8 cellular contexts compared by ENCODE assay signal in the genomic region with DNA sequence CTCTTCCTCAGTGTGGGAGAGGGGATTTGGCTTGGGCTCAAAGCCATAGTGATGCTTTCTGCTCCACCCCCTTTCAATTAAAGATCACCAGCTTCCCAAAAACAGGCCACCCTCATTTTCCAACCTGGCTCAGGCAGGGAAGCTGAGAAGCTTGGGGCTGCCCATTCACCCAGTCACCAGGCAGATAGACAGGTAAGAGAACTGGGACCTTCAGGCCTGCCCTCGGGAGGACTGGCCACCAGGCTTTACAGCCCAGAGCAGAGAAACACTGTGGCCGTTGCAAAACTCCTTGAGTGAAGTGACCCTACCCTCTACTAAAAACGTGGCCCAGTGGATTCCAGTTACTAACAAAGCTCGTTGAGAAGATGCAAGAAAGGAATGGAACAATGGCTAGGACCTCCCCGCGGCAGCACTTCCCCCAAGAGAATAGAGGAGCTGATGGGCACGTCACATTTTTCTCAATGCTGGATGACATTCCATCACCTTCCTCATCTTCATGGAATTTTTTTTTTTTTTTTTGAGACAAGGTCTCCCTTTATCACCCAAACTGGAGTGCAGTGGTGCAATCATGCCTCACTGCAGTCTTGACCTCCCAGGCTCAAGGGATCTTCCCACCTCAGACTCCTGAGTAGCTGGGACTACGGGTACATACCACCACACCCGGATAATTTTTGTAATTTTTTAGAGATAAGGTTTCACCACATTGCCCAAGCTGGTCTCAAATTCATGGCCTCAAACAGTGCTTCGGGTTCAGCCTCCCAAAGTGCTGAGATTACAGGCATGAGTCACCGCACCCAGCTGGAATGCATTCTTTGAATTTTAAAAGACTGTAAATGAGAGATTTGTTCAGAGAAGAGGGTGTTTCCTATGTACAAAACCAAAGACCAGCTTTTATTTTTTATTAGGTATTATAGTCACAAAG. TPM values are rescaled to one million over a fixed set of nuclear protein-coding genes. Genes with fewer than 3 reads are reported as not detected.
DNase-seq lines count a peak whose midpoint lies in the region; ATAC-seq and TF ChIP-seq lines count a peak whose summit lies in the region.

No MANE protein-coding gene starts in this region.

- POLR2A ChIA-PET in BJ (lab: Charles Lee), result interaction anchor here (0.7 kb wide), 2 partner anchors 127 to 137 kb away, joined by 3 to 10 read pairs; no protein-coding TSS in a partner anchor

- H3K36me3 ChIP-seq in BJ (ENCODE audit: control insufficient read depth, insufficient read depth, low read length), result no peaks in the 10 kb centered on the region
- H3K36me3 ChIP-seq in KMS-11 (ENCODE audit: insufficient read depth), result no peaks in the 10 kb centered on the region
- no peaks in the 10 kb centered on the region for H3K36me3 ChIP-seq in mammary epithelial cell (ENCODE audit: insufficient read depth, low read length)

- WGBS in mammary epithelial cell (ENCODE audit: low coverage, missing lambda C conversion rate), result 40% methylated on average over 11 of the region's 11 CpGs

- no peak for ATAC-seq in GM19463 (IDR thresholded peaks at IDR 0.05; ENCODE audit: unreplicated experiment)

- TF ChIP-seq CTCF in BJ (IDR thresholded peaks at IDR 0.05; ENCODE audit: insufficient read depth, low read depth, low read length) (no peak), KMS-11 (conservative IDR thresholded peaks at IDR 0.05; ENCODE audit: low read depth, low read length) (no peak), mammary epithelial cell (conservative IDR thresholded peaks at IDR 0.05 in 1 of 2, IDR thresholded peaks at IDR 0.05 in 1 of 2; ENCODE audit: extremely low read depth in 1 of 2, insufficient read depth in 1 of 2, low read depth in 1 of 2, low read length in 2 of 2) (no peak)

- in situ Hi-C loops in mammary epithelial cell (cut with MboI; ENCODE audit: low sequenced_read_pairs in 2 of 2), result no loop called here

- no peaks in the 10 kb centered on the region for H3K9me3 ChIP-seq in mammary epithelial cell (replicated peaks; ENCODE audit: insufficient read depth, low read length)

- intact Hi-C loops in mammary epithelial cell (cut with micrococcal nuclease), result loop anchor here (1.0 to 5.0 kb wide), 2 partner anchors 43 to 137 kb away; no protein-coding TSS in a partner anchor

- H3K27me3 ChIP-seq in BJ (ENCODE audit: control insufficient read depth, insufficient read depth, low read length) (no peaks in the 10 kb centered on the region), KMS-11 (ENCODE audit: insufficient read depth, low read depth) (no peaks in the 10 kb centered on the region), mammary epithelial cell (ENCODE audit: insufficient read depth, low read length) (no peaks in the 10 kb centered on the region)

- no peak overlapping the region for H2AFZ ChIP-seq in KMS-11 (ENCODE audit: low read depth)
- peak overlapping the region; percentile 26 for H2AFZ ChIP-seq in mammary epithelial cell (ENCODE audit: low read depth, low read length)

- H3K9ac ChIP-seq in KMS-11 (no peak overlapping the region), mammary epithelial cell (ENCODE audit: insufficient read depth, low read length) (peak overlapping the region; percentile 21)

- H3K4me1 ChIP-seq in KMS-11 (ENCODE audit: low read depth, poor library complexity, severe bottlenecking), result peaks cover 100% of the 10 kb centered on the region
- H3K4me1 ChIP-seq in mammary epithelial cell (ENCODE audit: insufficient read depth, low read length), result peaks cover 46% of the 10 kb centered on the region

- CTCF ChIA-PET in BJ (lab: Yijun Ruan, JAX), result interaction anchor here (0.8 kb wide), 1 partner anchor 163 kb away, joined by 3 read pairs; no protein-coding TSS in a partner anchor
- CTCF ChIA-PET in mammary epithelial cell (lab: Charles Lee; ENCODE audit: low non-redundant PET), result no interaction called here

- no TSS peak for BruUV-seq in mammary epithelial cell (replicated peaks; lab: Mats Ljungman, UMichigan)

- peak overlapping the region; percentile 40; the same call in 1 of the 2 replicates for H3K27ac ChIP-seq in KMS-11
- H3K27ac ChIP-seq in mammary epithelial cell (ENCODE audit: insufficient read depth, low read depth, low read length), result peak overlapping the region; percentile 90

- H3K4me2 ChIP-seq in KMS-11 (peak overlapping the region; percentile 10; the same call in 1 of the 2 replicates), mammary epithelial cell (ENCODE audit: insufficient read depth, low read depth, low read length) (peak overlapping the region; percentile 2)

- H3K4me3 ChIP-seq in BJ (ENCODE audit: low read depth, low read length), result no peak overlapping the region
- no peak overlapping the region for H3K4me3 ChIP-seq in KMS-11 (IDR thresholded peaks at IDR 0.05; ENCODE audit: insufficient read depth, low read depth, low read length)
- H3K4me3 ChIP-seq in mammary epithelial cell (replicated peaks in 1 of 3; ENCODE audit: insufficient read depth in 1 of 3, low read depth in 2 of 3, low read length in 3 of 3), result no peak overlapping the region

- H3K79me2 ChIP-seq in KMS-11 (ENCODE audit: insufficient read depth, low read depth) (no peaks in the 10 kb centered on the region), mammary epithelial cell (ENCODE audit: insufficient read depth, low read length) (peaks cover 5% of the 10 kb centered on the region)

- peak; percentile 93 for DNase-seq in BJ (ENCODE audit: low read depth)
- DNase-seq in mammary epithelial cell, result peak; percentile 96
- peak; percentile 55 to 75 for DNase-seq in lung microvascular endothelial cell (ENCODE audit: low read depth in 2 of 2)
- DNase-seq in midbrain (lab: John Stamatoyannopoulos, UW), result no peak
- no peak for DNase-seq in stimulated activated CD4-positive, alpha-beta T cell treated with anti-CD3 and anti-CD28 coated beads, Interleukin-2, amount 100 ng/mL, for 48 hours
- DNase-seq in NCI-H2107 (lab: John Stamatoyannopoulos, UW), result no peak

- dilution Hi-C loops in mammary epithelial cell (cut with HindIII; ENCODE audit: low sequenced_read_pairs), result no loop called here

- H4K20me1 ChIP-seq in KMS-11 (ENCODE audit: insufficient read depth) (no peaks in the 10 kb centered on the region), mammary epithelial cell (ENCODE audit: insufficient read depth, low read length) (no peaks in the 10 kb centered on the region)

RNA-seq across cellular contexts. Expression of gene LIPC, which starts 37.9 kb away (rescaled TPM):
- polyA plus RNA-seq in BJ (2011; rRNA removed) (0.31 and 0.56 TPM in 2 replicates), mammary epithelial cell (not detected)
- 0.28 and 0.82 TPM in 2 replicates for polyA minus RNA-seq in BJ (2011; rRNA and poly(A)+ RNA removed)
- total RNA-seq in mammary epithelial cell (not detected), lung microvascular endothelial cell (0.22 TPM in 1 of 2 replicates, not detected in the other)
- not detected for polyA minus RNA-seq in mammary epithelial cell

Comparison
In these comparisons a context has a peak if more than half of its experiments do, and no peak if none do; other contexts are left out.
1. DNase-seq: peak in BJ (single experiment), mammary epithelial cell (single experiment) and lung microvascular endothelial cell (2 of 2); none in midbrain (single experiment), stimulated activated CD4-positive, alpha-beta T cell treated with anti-CD3 and anti-CD28 coated beads, Interleukin-2, amount 100 ng/mL, for 48 hours (0 of 2) and NCI-H2107 (single experiment).